Comparison of ENCODE assay signal across 8 cellular contexts in the genomic region with DNA sequence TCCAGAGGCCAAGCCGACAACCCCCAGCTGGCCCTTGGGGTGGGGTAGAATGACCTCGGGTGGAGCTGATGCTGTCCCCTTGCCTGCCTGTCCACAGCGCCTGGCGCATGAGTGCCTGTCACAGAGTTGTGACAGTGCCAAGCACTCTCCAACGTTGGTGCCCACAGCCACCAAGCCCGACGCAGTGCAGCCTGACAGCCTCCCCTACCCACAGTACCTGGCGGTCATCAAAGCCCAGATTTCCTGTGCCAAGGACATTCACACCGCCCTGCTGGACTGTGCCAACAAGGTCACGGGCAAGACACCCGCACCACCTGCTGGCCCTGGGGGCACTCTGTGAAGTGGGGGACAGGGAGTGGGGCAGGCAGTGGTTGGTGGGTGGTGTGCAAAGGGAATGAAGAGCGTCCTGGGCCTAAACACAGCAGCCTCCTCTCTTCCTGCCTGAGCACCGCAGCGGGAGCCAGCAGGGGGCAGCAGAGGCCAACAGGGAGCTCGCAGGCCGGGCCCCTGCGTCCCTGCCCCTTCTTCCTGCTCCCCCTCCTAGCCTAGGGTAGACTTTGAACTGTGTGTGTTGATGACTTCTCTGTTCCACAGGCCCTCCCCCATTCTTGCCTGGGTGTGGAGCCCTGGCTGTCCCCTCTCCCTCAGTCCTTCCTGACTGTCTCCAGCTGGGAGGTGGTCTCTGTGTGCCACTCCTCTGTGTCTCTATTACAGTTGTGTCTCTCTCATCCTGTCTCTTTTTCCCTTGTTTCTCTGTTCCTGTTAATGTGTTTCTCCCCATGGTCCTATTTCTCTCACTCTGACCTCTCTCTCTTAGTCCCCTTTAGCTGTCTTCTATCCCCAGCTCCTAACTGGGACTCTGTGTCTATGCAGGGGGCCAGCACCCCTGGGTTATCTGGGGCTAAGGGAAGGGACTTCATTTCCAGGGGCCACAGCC. TPM values are rescaled to one million over a fixed set of nuclear protein-coding genes. Genes with fewer than 3 reads are reported as not detected.
DNase-seq lines count a peak whose midpoint lies in the region; ATAC-seq lines count a peak whose summit lies in the region.

No MANE protein-coding gene starts in this region.

- in situ Hi-C loops in G401 (cut with HindIII; ENCODE audit: low sequenced_read_pairs) = no loop called here

- DNase-seq in G401 (ENCODE audit: low spot score) (peak; percentile 70), NCI-H446 (lab: John Stamatoyannopoulos, UW) (peak; percentile 31 to 75)
- peak; percentile 95 for DNase-seq in activated CD4-positive, CD25-positive, alpha-beta regulatory T cell treated with anti-CD3 and anti-CD28 coated beads, Interleukin-2, amount 50 U/mL, for 72 hours
- peak; percentile 90 for DNase-seq in central memory CD4-positive, alpha-beta T cell
- DNase-seq in stimulated activated CD4-positive, alpha-beta T cell treated with anti-CD3 and anti-CD28 coated beads, Interleukin-1b, Interleukin-23, amount 100 ng/mL, for 48 hours = peak; percentile 93

- peak overlapping the region; percentile 82 for H3K27ac ChIP-seq in layer of hippocampus (ENCODE audit: low read depth, low read length)

- no peaks in the 10 kb centered on the region for H3K27me3 ChIP-seq in layer of hippocampus (ENCODE audit: control insufficient read depth, insufficient read depth, low read length)

- ATAC-seq in HG02970 (IDR thresholded peaks at IDR 0.05; ENCODE audit: low FRiP score, unreplicated experiment) (peak; percentile 32), HG03457 (IDR thresholded peaks at IDR 0.05; ENCODE audit: unreplicated experiment) (no peak)

RNA-seq across cellular contexts. Expression of gene MED29, which starts 6.5 kb away (rescaled TPM):
- 35.9 and 71.8 TPM in 2 replicates for total RNA-seq in G401 (2014; rRNA removed; shearing (Covaris generic))

RNA-seq across cellular contexts. Expression of gene PAF1, which starts 6.7 kb away (rescaled TPM):
- 54.0 and 61.7 TPM in 2 replicates for total RNA-seq in G401 (2014; rRNA removed; shearing (Covaris generic))

RNA-seq across cellular contexts. Expression of gene ZFP36, which starts 9.0 kb away (rescaled TPM):
- total RNA-seq in G401 (2014; rRNA removed; shearing (Covaris generic)) = 1.1 and 1.9 TPM in 2 replicates

RNA-seq across cellular contexts. Expression of gene PLEKHG2, which starts 14.8 kb away (rescaled TPM):
- total RNA-seq in G401 (2014; rRNA removed; shearing (Covaris generic)) = 18.3 and 21.3 TPM in 2 replicates

RNA-seq across cellular contexts. Expression of gene RPS16, which starts 38.1 kb away (rescaled TPM):
- 167 and 180 TPM in 2 replicates for total RNA-seq in G401 (2014; rRNA removed; shearing (Covaris generic))
